Comparison of ENCODE assay signal across 8 cellular contexts in genomic region chr6:33428219-33428890, GRCh38. TPM values are rescaled to one million over a fixed set of nuclear protein-coding genes. Genes with fewer than 3 reads are reported as not detected.
DNase-seq lines count a peak whose midpoint lies in the region; ATAC-seq and FAIRE-seq lines count a peak whose summit lies in the region.

No MANE protein-coding gene starts in this region.

- peaks cover 10% of the 10 kb centered on the region for H3K36me3 ChIP-seq in NT2/D1 (ENCODE audit: insufficient read depth, insufficient read length, low read length)
- H3K36me3 ChIP-seq in small intestine (ENCODE audit: control insufficient read depth in 2 of 2, insufficient read depth in 2 of 2, low read length in 2 of 2), result no peaks in the 10 kb centered on the region

- intact Hi-C loops in Right ventricle myocardium inferior (cut with DNase I), result loop anchor here (10.0 kb wide), 1 partner anchor 146 kb away; no protein-coding TSS in a partner anchor
- intact Hi-C loops in left cardiac atrium (cut with DNase I), result no loop called here

- H3K9me3 ChIP-seq in NT2/D1 (ENCODE audit: insufficient read depth, low read length) (no peaks in the 10 kb centered on the region), small intestine (ENCODE audit: control insufficient read depth, low read depth) (no peaks in the 10 kb centered on the region)

- no peak for FAIRE-seq in small intestine (lab: Jason Lieb, UNC)

- peak overlapping the region; percentile 91 for H3K4me3 Mint-ChIP-seq in activated naive CD8-positive, alpha-beta T cell treated with anti-CD3 and anti-CD28 coated beads, Interleukin-2, amount 50 U/mL, for 24 hours

- H3K27ac Mint-ChIP-seq in activated naive CD8-positive, alpha-beta T cell treated with anti-CD3 and anti-CD28 coated beads, Interleukin-2, amount 50 U/mL, for 24 hours, result peak overlapping the region; percentile 94

- ATAC-seq in Right ventricle myocardium inferior (no peak), left cardiac atrium (no peak), GM18909 (IDR thresholded peaks at IDR 0.05; ENCODE audit: poor library complexity, unreplicated experiment) (no peak)
- ATAC-seq in activated naive CD8-positive, alpha-beta T cell treated with anti-CD3 and anti-CD28 coated beads, Interleukin-2, amount 50 U/mL, for 24 hours, result peak; percentile 19

- peaks cover 18% of the 10 kb centered on the region for H3K36me3 Mint-ChIP-seq in activated naive CD8-positive, alpha-beta T cell treated with anti-CD3 and anti-CD28 coated beads, Interleukin-2, amount 50 U/mL, for 24 hours (ENCODE audit: low read depth)

- H3K4me1 ChIP-seq in NT2/D1 (ENCODE audit: insufficient read depth, insufficient read length) (peaks cover 21% of the 10 kb centered on the region), small intestine (ENCODE audit: control insufficient read depth in 2 of 2, insufficient read depth in 1 of 2, low read depth in 1 of 2, low read length in 1 of 2) (peaks cover 9 to 13% of the 10 kb centered on the region in 2 donors)

- peak overlapping the region in 1 of 2 donors; percentile 82 for H3K27ac ChIP-seq in small intestine (ENCODE audit: low read depth in 1 of 2, low read length in 1 of 2)

- H3K27me3 Mint-ChIP-seq in activated naive CD8-positive, alpha-beta T cell treated with anti-CD3 and anti-CD28 coated beads, Interleukin-2, amount 50 U/mL, for 24 hours, result no peaks in the 10 kb centered on the region

- DNase-seq in Right ventricle myocardium inferior (ENCODE audit: missing footprints) (peak; percentile 55), left cardiac atrium (no peak), NT2/D1 (ENCODE audit: low read depth, low spot score) (no peak), small intestine (peak; percentile 54), T-helper 9 cell (no peak)
- peak; percentile 45 for DNase-seq in activated naive CD8-positive, alpha-beta T cell treated with anti-CD3 and anti-CD28 coated beads, Interleukin-2, amount 50 U/mL, for 24 hours

- no peaks in the 10 kb centered on the region for H3K9me3 Mint-ChIP-seq in activated naive CD8-positive, alpha-beta T cell treated with anti-CD3 and anti-CD28 coated beads, Interleukin-2, amount 50 U/mL, for 24 hours

- no peaks in the 10 kb centered on the region for H3K27me3 ChIP-seq in NT2/D1 (ENCODE audit: insufficient read depth, insufficient read length)
- H3K27me3 ChIP-seq in small intestine (ENCODE audit: control insufficient read depth in 2 of 2, insufficient read depth in 2 of 2, low read length in 2 of 2), result no peaks in the 10 kb centered on the region

- peaks cover 78% of the 10 kb centered on the region for H3K4me1 Mint-ChIP-seq in activated naive CD8-positive, alpha-beta T cell treated with anti-CD3 and anti-CD28 coated beads, Interleukin-2, amount 50 U/mL, for 24 hours

- H3K9ac ChIP-seq in NT2/D1 (ENCODE audit: insufficient read length, low read depth), result peak overlapping the region; percentile 70

- WGBS in small intestine, 3 donors, result 3 to 5% (median 5%) methylated on average over 25 to 33 of the region's 33 CpGs

- H3K4me3 ChIP-seq in NT2/D1 (ENCODE audit: insufficient read length, low read depth) (peak overlapping the region; percentile 36), iPS-11a (ENCODE audit: low read depth, low read length) (peak overlapping the region; percentile 50), small intestine (ENCODE audit: low read depth in 1 of 2, low read length in 2 of 2) (peak overlapping the region; percentile 50 to 69)

RNA-seq across cellular contexts. Expression of gene SYNGAP1, which starts 8.5 kb away (rescaled TPM):
- 5.2 TPM for total RNA-seq in Right ventricle myocardium inferior
- total RNA-seq in left cardiac atrium, result 1 to 10 TPM; 9.0 to 9.8 TPM
- 1 to 10 TPM in 2 of 3 donors, under 1 TPM in 1; 0.89 to 9.6 (median 1.6) TPM for polyA plus RNA-seq in small intestine

RNA-seq across cellular contexts. Expression of gene CUTA, which starts 10.4 kb away (rescaled TPM):
- total RNA-seq in Right ventricle myocardium inferior (107 TPM), left cardiac atrium (100 to 1,000 TPM; 114 to 126 TPM)
- polyA plus RNA-seq in small intestine, result 100 to 1,000 TPM; 129 to 217 (median 183) TPM

RNA-seq across cellular contexts. Expression of gene PHF1, which starts 17.5 kb away (rescaled TPM):
- total RNA-seq in Right ventricle myocardium inferior (43.5 TPM), left cardiac atrium (10 to 100 TPM; 49.5 to 58.3 TPM)
- polyA plus RNA-seq in small intestine, result 10 to 100 TPM; 32.2 to 67.6 (median 48.1) TPM

RNA-seq across cellular contexts. Expression of gene ZBTB9, which starts 26.0 kb away (rescaled TPM):
- 4.1 TPM for total RNA-seq in Right ventricle myocardium inferior
- 1 to 10 TPM; 4.4 to 5.9 TPM for total RNA-seq in left cardiac atrium
- 1 to 10 TPM; 1.6 to 5.2 (median 1.9) TPM for polyA plus RNA-seq in small intestine

RNA-seq across cellular contexts. Expression of gene KIFC1, which starts 36.7 kb away (rescaled TPM):
- total RNA-seq in Right ventricle myocardium inferior (1.3 TPM), left cardiac atrium (1 to 10 TPM in 1 of 2 donors, under 1 TPM in 1; 0.31 to 1.9 TPM)
- 10 to 100 TPM in 1 of 3 donors, 1 to 10 TPM in 2; 3.1 to 23.2 (median 3.2) TPM for polyA plus RNA-seq in small intestine

Comparison
In these comparisons a context has a peak if more than half of its experiments do, and no peak if none do; other contexts are left out.
1. DNase-seq: peak in Right ventricle myocardium inferior (single experiment), activated naive CD8-positive, alpha-beta T cell treated with anti-CD3 and anti-CD28 coated beads, Interleukin-2, amount 50 U/mL, for 24 hours (single experiment) and small intestine (single experiment); none in left cardiac atrium (single experiment), NT2/D1 (single experiment) and T-helper 9 cell (single experiment).
2. Peak in every context shown above with its lines, with median percentiles within 50 percentile points of each other: H3K4me3 ChIP-seq.